Comparison of ENCODE assay signal across 1 cellular context in the genomic region with DNA sequence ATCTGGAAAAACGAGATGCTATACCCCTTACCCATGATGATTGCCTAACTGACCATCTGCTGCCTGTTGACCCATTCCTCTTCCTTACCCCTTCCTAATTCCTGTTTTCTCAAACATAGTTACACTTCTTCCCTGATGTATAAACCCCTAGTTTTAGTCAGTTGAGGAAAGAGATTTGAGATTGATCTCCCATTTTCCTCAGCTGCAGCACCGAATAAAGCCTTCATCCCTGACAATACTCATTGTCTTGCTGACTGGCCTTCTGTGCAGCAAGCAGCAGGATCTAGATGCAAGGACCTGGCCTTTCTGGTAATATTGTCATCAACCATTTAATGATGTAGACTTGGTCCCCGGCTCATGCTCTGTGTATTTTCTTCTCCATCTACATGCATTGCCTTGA.
TF ChIP-seq lines count a peak whose summit lies in the region.

No MANE protein-coding gene starts in this region.

TF ChIP-seq in SK-N-SH treated with all-trans-retinoic acid at 6 μM for 48 hours, 23 proteins besides CTCF, POLR2A, EP300 and RAD21 (continued from another document):
- TF ChIP-seq, protein P1, sequence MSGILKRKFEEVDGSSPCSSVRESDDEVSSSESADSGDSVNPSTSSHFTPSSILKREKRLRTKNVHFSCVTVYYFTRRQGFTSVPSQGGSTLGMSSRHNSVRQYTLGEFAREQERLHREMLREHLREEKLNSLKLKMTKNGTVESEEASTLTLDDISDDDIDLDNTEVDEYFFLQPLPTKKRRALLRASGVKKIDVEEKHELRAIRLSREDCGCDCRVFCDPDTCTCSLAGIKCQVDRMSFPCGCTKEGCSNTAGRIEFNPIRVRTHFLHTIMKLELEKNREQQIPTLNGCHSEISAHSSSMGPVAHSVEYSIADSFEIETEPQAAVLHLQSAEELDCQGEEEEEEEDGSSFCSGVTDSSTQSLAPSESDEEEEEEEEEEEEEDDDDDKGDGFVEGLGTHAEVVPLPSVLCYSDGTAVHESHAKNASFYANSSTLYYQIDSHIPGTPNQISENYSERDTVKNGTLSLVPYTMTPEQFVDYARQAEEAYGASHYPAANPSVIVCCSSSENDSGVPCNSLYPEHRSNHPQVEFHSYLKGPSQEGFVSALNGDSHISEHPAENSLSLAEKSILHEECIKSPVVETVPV (CRISPR knock-in tag; IDR thresholded peaks at IDR 0.05): no peak
- TF ChIP-seq ZFP3 (CRISPR knock-in tag; IDR thresholded peaks at IDR 0.05): no peak
- no peak for TF ChIP-seq SNAI2 (CRISPR knock-in tag; IDR thresholded peaks at IDR 0.05)
- TF ChIP-seq ZC3H10 (CRISPR knock-in tag; IDR thresholded peaks at IDR 0.05): no peak
- TF ChIP-seq PPARA (CRISPR knock-in tag; IDR thresholded peaks at IDR 0.05; ENCODE audit: borderline replicate concordance): no peak
- no peak for TF ChIP-seq ZNF565 (CRISPR knock-in tag; conservative IDR thresholded peaks at IDR 0.05; ENCODE audit: low read depth)
